1 cellular context compared by ENCODE assay signal in the genomic region with DNA sequence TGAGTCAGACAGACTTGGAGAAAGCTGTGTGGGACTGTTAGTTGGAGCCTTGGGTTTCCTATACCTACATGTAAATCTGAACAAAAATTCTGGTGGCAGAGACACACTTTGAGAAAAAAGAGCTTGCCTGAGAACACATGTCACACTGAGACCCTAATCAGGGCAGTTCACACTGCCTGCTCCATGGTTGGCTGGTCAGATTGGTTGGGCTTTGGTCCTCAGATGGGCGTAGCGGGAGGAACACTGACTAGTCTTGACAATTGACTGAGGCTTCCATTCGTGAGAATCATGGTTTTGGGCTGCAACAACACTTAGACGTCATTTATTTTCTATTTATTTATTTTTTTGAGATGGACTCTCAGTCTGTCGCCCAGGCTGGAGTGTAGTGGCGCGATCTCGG.
TF ChIP-seq lines count a peak whose summit lies in the region.

No MANE protein-coding gene starts in this region.

TF ChIP-seq in GM23338, 12 proteins besides CTCF, POLR2A, EP300 and RAD21 (continued from another document):
- TF ChIP-seq, protein P1, sequence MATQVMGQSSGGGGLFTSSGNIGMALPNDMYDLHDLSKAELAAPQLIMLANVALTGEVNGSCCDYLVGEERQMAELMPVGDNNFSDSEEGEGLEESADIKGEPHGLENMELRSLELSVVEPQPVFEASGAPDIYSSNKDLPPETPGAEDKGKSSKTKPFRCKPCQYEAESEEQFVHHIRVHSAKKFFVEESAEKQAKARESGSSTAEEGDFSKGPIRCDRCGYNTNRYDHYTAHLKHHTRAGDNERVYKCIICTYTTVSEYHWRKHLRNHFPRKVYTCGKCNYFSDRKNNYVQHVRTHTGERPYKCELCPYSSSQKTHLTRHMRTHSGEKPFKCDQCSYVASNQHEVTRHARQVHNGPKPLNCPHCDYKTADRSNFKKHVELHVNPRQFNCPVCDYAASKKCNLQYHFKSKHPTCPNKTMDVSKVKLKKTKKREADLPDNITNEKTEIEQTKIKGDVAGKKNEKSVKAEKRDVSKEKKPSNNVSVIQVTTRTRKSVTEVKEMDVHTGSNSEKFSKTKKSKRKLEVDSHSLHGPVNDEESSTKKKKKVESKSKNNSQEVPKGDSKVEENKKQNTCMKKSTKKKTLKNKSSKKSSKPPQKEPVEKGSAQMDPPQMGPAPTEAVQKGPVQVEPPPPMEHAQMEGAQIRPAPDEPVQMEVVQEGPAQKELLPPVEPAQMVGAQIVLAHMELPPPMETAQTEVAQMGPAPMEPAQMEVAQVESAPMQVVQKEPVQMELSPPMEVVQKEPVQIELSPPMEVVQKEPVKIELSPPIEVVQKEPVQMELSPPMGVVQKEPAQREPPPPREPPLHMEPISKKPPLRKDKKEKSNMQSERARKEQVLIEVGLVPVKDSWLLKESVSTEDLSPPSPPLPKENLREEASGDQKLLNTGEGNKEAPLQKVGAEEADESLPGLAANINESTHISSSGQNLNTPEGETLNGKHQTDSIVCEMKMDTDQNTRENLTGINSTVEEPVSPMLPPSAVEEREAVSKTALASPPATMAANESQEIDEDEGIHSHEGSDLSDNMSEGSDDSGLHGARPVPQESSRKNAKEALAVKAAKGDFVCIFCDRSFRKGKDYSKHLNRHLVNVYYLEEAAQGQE (IDR thresholded peaks at IDR 0.05; ENCODE audit: unreplicated experiment) = no peak
TF ChIP-seq in GM23338: peak in this region for 0.
